Comparison of ENCODE assay signal across 24 cellular contexts in the genomic region with DNA sequence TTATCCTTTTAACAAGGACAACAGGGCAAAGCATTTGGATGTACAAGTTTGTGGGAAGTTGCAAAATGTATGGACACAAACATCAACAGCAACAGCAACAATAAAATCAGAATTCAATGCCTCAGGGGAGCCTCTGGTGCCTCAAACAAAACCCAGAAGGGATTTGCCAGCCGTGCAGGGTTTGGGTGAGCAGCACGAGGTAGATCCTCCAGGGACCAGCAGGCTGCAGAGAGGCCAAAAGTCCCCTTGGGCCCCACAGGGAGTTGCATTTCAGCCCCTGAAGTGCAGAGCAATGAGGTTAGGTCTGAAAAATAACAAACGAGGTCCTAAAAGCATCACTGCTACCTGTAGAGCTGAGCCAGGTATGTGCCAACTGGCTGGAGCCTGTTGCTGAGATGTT. TPM values are rescaled to one million over a fixed set of nuclear protein-coding genes. Genes with fewer than 3 reads are reported as not detected.
"Had no signal": no experiment of that assay in that cellular context is flagged by ENCODE, and none has a peak within 500 bp of the region (broad histone marks: within the 10 kb centered on the region; RNA-seq: fewer than 3 reads in every experiment).

No MANE protein-coding gene starts in this region.

- H3K4me3 ChIP-seq: PC-9, Peyer's patch, SJSA1, SK-N-MC had no signal

- H3K4me2 ChIP-seq: PC-9 had no signal

- H3K27me3 ChIP-seq: Peyer's patch, SJSA1 had no signal

- H3K4me1 ChIP-seq: Peyer's patch, SJSA1 had no signal

- H2AFZ ChIP-seq: PC-9 had no signal

- DNase-seq: IMR-90, Kasumi-1, KG1, MM.1S, NCI-H1092 treated with DMSO at 0.1 percent for 48 hours, NCI-H1436, NCI-H187, NCI-H2029, NCI-H2081 treated with DMSO at 0.1 percent for 48 hours, NCI-H2171, NCI-H226, NCI-H446, NCI-H510A, NCI-H524 treated with DMSO at 0.1 percent for 48 hours, NCI-H69, NCI-H774, PC-9, Peyer's patch, Right ventricle myocardium superior, SIG-M5 had no signal

- H3K9me3 ChIP-seq: Peyer's patch had no signal

- ATAC-seq: HepG2 had no signal

- H3K36me3 ChIP-seq: Peyer's patch, SJSA1 had no signal

- H3K27ac ChIP-seq: PC-9, Peyer's patch, SJSA1, SK-N-MC had no signal

RNA-seq across cellular contexts. Expression of gene CPXM2, which starts 51.7 kb away (rescaled TPM):
- total RNA-seq: HepG2, IMR-90, M059J, PC-9, SJSA1 had no signal
- polyA plus RNA-seq: IMR-90 had no signal
